In the genomic region with DNA sequence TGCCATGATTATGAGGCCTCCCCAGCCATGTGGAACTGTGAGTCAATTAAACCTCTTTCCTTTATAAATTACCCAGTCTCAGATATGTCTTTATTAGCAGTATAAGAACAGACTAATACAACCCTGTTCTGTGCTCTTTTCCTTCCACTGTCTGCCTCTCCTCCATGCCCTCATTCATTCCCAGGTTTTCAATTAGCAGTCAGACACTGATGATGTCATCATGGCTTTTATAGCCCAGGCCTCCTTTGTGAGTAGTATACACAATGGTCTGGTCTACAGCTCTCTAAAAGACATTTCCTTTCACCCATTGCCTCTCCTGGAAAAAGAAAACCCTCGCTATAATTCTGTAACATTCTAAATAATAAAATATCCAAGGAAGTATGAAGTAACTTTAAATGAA, we compare ENCODE assay signal across 26 cellular contexts. TPM values are rescaled to one million over a fixed set of nuclear protein-coding genes. Genes with fewer than 3 reads are reported as not detected.
"Had no signal": no experiment of that assay in that cellular context is flagged by ENCODE, and none has a peak within 500 bp of the region (broad histone marks: within the 10 kb centered on the region; RNA-seq: fewer than 3 reads in every experiment).

No MANE protein-coding gene starts in this region.

- H3K4me3 ChIP-seq: esophagus squamous epithelium, lower lobe of right lung, smooth muscle cell, suprapubic skin, transverse colon, upper lobe of right lung, uterus had no signal

- H3K36me3 ChIP-seq: esophagus squamous epithelium, lower lobe of right lung, suprapubic skin, transverse colon, upper lobe of right lung, uterus had no signal

- H3K4me2 ChIP-seq: smooth muscle cell had no signal

- H3K36me3 Mint-ChIP-seq: immature natural killer cell, natural killer cell had no signal

- H3K9ac ChIP-seq: parathyroid adenoma had no signal

- H3K79me2 ChIP-seq: parathyroid adenoma had no signal

- H3K9me3 ChIP-seq: esophagus squamous epithelium, lower lobe of right lung, suprapubic skin, transverse colon, upper lobe of right lung, uterus had no signal

- FAIRE-seq: endometrium, keratinocyte had no signal

- H3K27me3 Mint-ChIP-seq: progenitor cell of endocrine pancreas had no signal

- H3K27ac ChIP-seq: esophagus squamous epithelium, lower lobe of right lung, parathyroid adenoma, suprapubic skin, transverse colon, upper lobe of right lung, uterus had no signal

- H3K4me1 ChIP-seq: esophagus squamous epithelium, lower lobe of right lung, parathyroid adenoma, suprapubic skin, transverse colon, upper lobe of right lung, uterus had no signal

- H3K27me3 ChIP-seq: esophagus squamous epithelium, suprapubic skin, transverse colon, upper lobe of right lung, uterus had no signal

- H3K4me3 Mint-ChIP-seq: effector memory CD8-positive, alpha-beta T cell; immature natural killer cell; natural killer cell; stimulated activated naive CD8-positive, alpha-beta T cell treated with anti-CD3 and anti-CD28 coated beads, Interleukin-15, amount 100 ng/mL, for 72 hours had no signal

- DNase-seq: cortex of kidney; effector memory CD8-positive, alpha-beta T cell; erythroblast; esophagus squamous epithelium; foreskin melanocyte; hypothalamus; immature natural killer cell; left ventricle myocardium superior; lower lobe of right lung; natural killer cell; stimulated activated CD4-positive, alpha-beta T cell treated with anti-CD3 and anti-CD28 coated beads, Interleukin-12 subunit alpha, Interleukin-12 subunit beta, amount 100 ng/mL, for 4 hours; stimulated activated CD4-positive, alpha-beta T cell treated with anti-CD3 and anti-CD28 coated beads, Interleukin-1b, Interleukin-23, amount 100 ng/mL, for 48 hours; stimulated activated CD4-positive, alpha-beta T cell treated with anti-CD3 and anti-CD28 coated beads, Interleukin-4, amount 100 ng/mL, for 1 hour; stimulated activated CD8-positive, alpha-beta memory T cell treated with anti-CD3 and anti-CD28 coated beads, Interleukin-4, amount 100 ng/mL, for 48 hours; stimulated activated naive CD4-positive, alpha-beta T cell; stimulated activated naive CD8-positive, alpha-beta T cell treated with anti-CD3 and anti-CD28 coated beads, Interleukin-15, amount 100 ng/mL, for 72 hours; transverse colon; upper lobe of right lung; uterus had no signal

- H3K4me1 Mint-ChIP-seq: immature natural killer cell; natural killer cell; stimulated activated naive CD8-positive, alpha-beta T cell treated with anti-CD3 and anti-CD28 coated beads, Interleukin-15, amount 100 ng/mL, for 72 hours had no signal

- H3K9me3 Mint-ChIP-seq: effector memory CD8-positive, alpha-beta T cell; natural killer cell; stimulated activated naive CD8-positive, alpha-beta T cell treated with anti-CD3 and anti-CD28 coated beads, Interleukin-15, amount 100 ng/mL, for 72 hours had no signal

- ATAC-seq: effector memory CD8-positive, alpha-beta T cell; left ventricle myocardium superior; lower lobe of right lung; natural killer cell; sciatic nerve; stimulated activated naive CD8-positive, alpha-beta T cell treated with anti-CD3 and anti-CD28 coated beads, Interleukin-15, amount 100 ng/mL, for 72 hours; upper lobe of right lung had no signal

- H3K27ac Mint-ChIP-seq: effector memory CD8-positive, alpha-beta T cell; immature natural killer cell; natural killer cell; progenitor cell of endocrine pancreas; stimulated activated naive CD8-positive, alpha-beta T cell treated with anti-CD3 and anti-CD28 coated beads, Interleukin-15, amount 100 ng/mL, for 72 hours had no signal

- H2AFZ ChIP-seq: parathyroid adenoma had no signal

RNA-seq across cellular contexts. Expression of a gene that starts 25.5 kb away (rescaled TPM):
- total RNA-seq: natural killer cell, smooth muscle cell had no signal
- polyA plus RNA-seq: immature natural killer cell had no signal
